In genomic region chr3:75192065-75192658, GRCh38 we compare ENCODE assay signal across 2 cellular contexts.
TF ChIP-seq lines count a peak whose summit lies in the region.

No MANE protein-coding gene starts in this region.

TF ChIP-seq in GM23338, 12 proteins besides CTCF, POLR2A, EP300 and RAD21:
- TF ChIP-seq ZNF462 (CRISPR knock-in tag; IDR thresholded peaks at IDR 0.05) (peak; percentile 92), ZNF114 (CRISPR knock-in tag; IDR thresholded peaks at IDR 0.05) (0 out of 2 replicates have a peak, but pooled peaks have one; percentile 42), EZH2phosphoT487 (IDR thresholded peaks at IDR 0.05; ENCODE audit: unreplicated experiment) (no peak), CREB1 (CRISPR knock-in tag; IDR thresholded peaks at IDR 0.05; ENCODE audit: low read depth) (no peak), ZNF331 (CRISPR knock-in tag; IDR thresholded peaks at IDR 0.05; ENCODE audit: low read depth) (no peak)

TF ChIP-seq in endothelial cell of umbilical vein, 7 proteins besides CTCF, POLR2A, EP300 and RAD21 (continued from another document):
- no peak for TF ChIP-seq GATA2 (IDR thresholded peaks at IDR 0.05; ENCODE audit: insufficient read depth, insufficient read length, low read depth, low read length)
